In the genomic region with DNA sequence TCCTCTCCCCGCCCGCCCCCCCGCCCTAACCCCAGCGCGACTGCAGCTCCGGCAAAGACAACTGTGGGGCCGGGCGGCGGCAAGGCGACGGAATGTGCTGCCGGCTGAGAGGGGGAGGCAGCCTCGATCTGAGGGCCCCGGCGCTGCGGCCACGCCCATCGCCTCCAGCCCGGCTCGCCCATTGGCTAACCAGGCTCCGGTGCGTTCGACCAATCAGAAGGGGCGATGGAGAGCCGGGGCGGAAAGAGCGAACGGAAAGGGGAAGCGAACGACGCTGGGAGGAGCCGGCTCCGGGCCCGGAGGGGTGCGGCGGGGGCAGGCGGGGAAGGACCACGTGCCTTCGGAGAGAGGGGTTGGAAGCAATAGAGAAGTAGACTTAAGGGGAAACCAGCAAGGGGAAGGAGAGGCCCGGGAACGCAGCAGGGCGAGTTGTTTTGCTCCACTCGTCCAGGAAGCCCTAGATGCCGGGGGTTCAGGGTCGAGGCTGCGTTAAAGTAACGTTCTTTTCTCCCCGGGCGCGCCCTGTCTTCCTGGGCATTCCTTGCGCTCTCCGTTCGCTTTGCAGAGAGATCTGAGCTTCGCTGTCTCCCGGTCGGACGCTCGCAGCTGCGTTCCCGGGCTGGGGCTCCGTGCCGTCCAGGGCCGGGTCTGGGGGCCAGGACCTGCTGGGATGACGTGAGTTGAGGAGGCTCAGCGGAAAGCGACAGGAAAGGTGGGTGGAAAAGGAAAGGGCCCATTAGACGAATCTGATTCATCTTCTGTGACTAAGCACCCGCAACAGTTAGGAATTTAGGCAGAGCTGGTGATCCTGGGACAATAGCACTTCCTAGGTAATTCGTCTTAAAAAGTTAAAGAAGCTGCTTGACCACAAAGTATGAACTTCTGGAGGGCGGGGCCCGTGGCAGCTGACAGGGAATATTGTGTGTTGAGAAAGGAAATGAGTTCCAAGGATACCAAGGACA, we compare ENCODE assay signal across 8 cellular contexts. TPM values are rescaled to one million over a fixed set of nuclear protein-coding genes. Genes with fewer than 3 reads are reported as not detected.
DNase-seq lines count a peak whose midpoint lies in the region; ATAC-seq and TF ChIP-seq lines count a peak whose summit lies in the region.

A gene with protein sequence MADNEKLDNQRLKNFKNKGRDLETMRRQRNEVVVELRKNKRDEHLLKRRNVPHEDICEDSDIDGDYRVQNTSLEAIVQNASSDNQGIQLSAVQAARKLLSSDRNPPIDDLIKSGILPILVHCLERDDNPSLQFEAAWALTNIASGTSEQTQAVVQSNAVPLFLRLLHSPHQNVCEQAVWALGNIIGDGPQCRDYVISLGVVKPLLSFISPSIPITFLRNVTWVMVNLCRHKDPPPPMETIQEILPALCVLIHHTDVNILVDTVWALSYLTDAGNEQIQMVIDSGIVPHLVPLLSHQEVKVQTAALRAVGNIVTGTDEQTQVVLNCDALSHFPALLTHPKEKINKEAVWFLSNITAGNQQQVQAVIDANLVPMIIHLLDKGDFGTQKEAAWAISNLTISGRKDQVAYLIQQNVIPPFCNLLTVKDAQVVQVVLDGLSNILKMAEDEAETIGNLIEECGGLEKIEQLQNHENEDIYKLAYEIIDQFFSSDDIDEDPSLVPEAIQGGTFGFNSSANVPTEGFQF (minus strand): TSS at position 130 of the 962 bp plus-strand sequence. CDS start 289 bp downstream, outside the sequence.

- ATAC-seq in GM19324 (IDR thresholded peaks at IDR 0.05; ENCODE audit: low FRiP score, unreplicated experiment) (peak; percentile 94), HG03469 (IDR thresholded peaks at IDR 0.05; ENCODE audit: unreplicated experiment) (peak; percentile 89), left colon (peak; percentile 92)

- no peaks in the 10 kb centered on the region for H3K9me3 Mint-ChIP-seq in activated CD4-positive, alpha-beta T cell treated with anti-CD3 and anti-CD28 coated beads, Interleukin-2, amount 10 ng/mL, durations not matched to agents 24 days and 14 days

- no peaks in the 10 kb centered on the region for H3K27me3 Mint-ChIP-seq in activated CD4-positive, alpha-beta T cell treated with anti-CD3 and anti-CD28 coated beads, Interleukin-2, amount 10 ng/mL, durations not matched to agents 24 days and 14 days

- peaks cover 34% of the 10 kb centered on the region for H3K36me3 Mint-ChIP-seq in activated CD4-positive, alpha-beta T cell treated with anti-CD3 and anti-CD28 coated beads, Interleukin-2, amount 10 ng/mL, durations not matched to agents 24 days and 14 days (ENCODE audit: low read depth)

- H3K36me3 ChIP-seq in BJ (ENCODE audit: control insufficient read depth, insufficient read depth, low read length): peaks cover 4% of the 10 kb centered on the region; the same call in 1 of the 2 replicates
- no peaks in the 10 kb centered on the region for H3K36me3 ChIP-seq in colonic mucosa

- peaks cover 10% of the 10 kb centered on the region for H3K4me1 ChIP-seq in colonic mucosa

- H3K27ac ChIP-seq in colonic mucosa: peak within 1 kb of the TSS; percentile 96

- peak; percentile 80 for DNase-seq in BJ (ENCODE audit: low read depth)
- DNase-seq in NCI-H526 treated with DMSO at 0.1 percent for 48 hours (lab: John Stamatoyannopoulos, UW): peak; percentile 94
- peak; percentile 99 for DNase-seq in activated CD4-positive, alpha-beta T cell treated with anti-CD3 and anti-CD28 coated beads, Interleukin-2, amount 10 ng/mL, durations not matched to agents 24 days and 14 days
- DNase-seq in colonic mucosa: peak; percentile 98
- peak; percentile 97 to 98 for DNase-seq in left colon
- DNase-seq in stimulated activated CD4-positive, alpha-beta T cell treated with anti-CD3 and anti-CD28 coated beads, Interleukin-1b, Interleukin-23, amount 100 ng/mL, for 48 hours: peak; percentile 97

- TF ChIP-seq CTCF in BJ (IDR thresholded peaks at IDR 0.05; ENCODE audit: insufficient read depth, low read depth, low read length): no peak
- no peak for TF ChIP-seq CTCF in colonic mucosa (IDR thresholded peaks at IDR 0.05)

- peak within 1 kb of the TSS; percentile 100 for H3K27ac Mint-ChIP-seq in activated CD4-positive, alpha-beta T cell treated with anti-CD3 and anti-CD28 coated beads, Interleukin-2, amount 10 ng/mL, durations not matched to agents 24 days and 14 days

- POLR2A ChIA-PET in BJ (lab: Charles Lee): interaction anchor here (0.6 kb wide), 1 partner anchor 352 kb away, joined by 3 read pairs; no protein-coding TSS in a partner anchor

- H3K9me3 ChIP-seq in colonic mucosa: no peaks in the 10 kb centered on the region

- peak within 1 kb of the TSS; percentile 81 to 96 for H3K9ac ChIP-seq in colonic mucosa (ENCODE audit: low read depth in 2 of 2, low read length in 2 of 2)

- H3K4me1 Mint-ChIP-seq in activated CD4-positive, alpha-beta T cell treated with anti-CD3 and anti-CD28 coated beads, Interleukin-2, amount 10 ng/mL, durations not matched to agents 24 days and 14 days: peaks cover 52% of the 10 kb centered on the region

- intact Hi-C loops in activated CD4-positive, alpha-beta T cell treated with anti-CD3 and anti-CD28 coated beads, Interleukin-2, amount 10 ng/mL, durations not matched to agents 24 days and 14 days (cut with micrococcal nuclease): loop anchor here (1.0 to 5.0 kb wide), 6 partner anchors 116 to 656 kb away; partner anchors contain the start of genes IFT80, NMD3, SMC4 and TRIM59
- intact Hi-C loops in colonic mucosa (cut with DNase I): loop anchor here (10.0 kb wide), 1 partner anchor 659 kb away; the partner anchor contains the start of gene NMD3
- intact Hi-C loops in left colon (cut with DNase I, micrococcal nuclease): no loop called here

- peak within 1 kb of the TSS; percentile 100 for H3K4me3 Mint-ChIP-seq in activated CD4-positive, alpha-beta T cell treated with anti-CD3 and anti-CD28 coated beads, Interleukin-2, amount 10 ng/mL, durations not matched to agents 24 days and 14 days

- no peaks in the 10 kb centered on the region for H3K27me3 ChIP-seq in BJ (ENCODE audit: control insufficient read depth, insufficient read depth, low read length)
- no peaks in the 10 kb centered on the region for H3K27me3 ChIP-seq in colonic mucosa

- CTCF ChIA-PET in BJ (lab: Yijun Ruan, JAX): no interaction called here

- peak within 1 kb of the TSS; percentile 73 for H3K4me3 ChIP-seq in BJ (ENCODE audit: low read depth, low read length)
- H3K4me3 ChIP-seq in colonic mucosa: peak within 1 kb of the TSS; percentile 70

RNA-seq across cellular contexts. Expression of the gene that starts here (rescaled TPM):
- 9.8 and 20.7 TPM in 2 replicates for polyA plus RNA-seq in BJ (2011; rRNA removed)
- 26.9 and 28.1 TPM in 2 replicates for polyA minus RNA-seq in BJ (2011; rRNA and poly(A)+ RNA removed)
- total RNA-seq in activated CD4-positive, alpha-beta T cell treated with anti-CD3 and anti-CD28 coated beads, Interleukin-2, amount 10 ng/mL, durations not matched to agents 24 days and 14 days: 72.5 and 75.9 TPM in 2 replicates
- total RNA-seq in colonic mucosa: 10 to 100 TPM; 41.6 to 60.6 TPM
- 10 to 100 TPM; 49.3 to 60.1 TPM for total RNA-seq in left colon

Comparison
In these comparisons a context has a peak if more than half of its experiments do, and no peak if none do; other contexts are left out.
1. Peak in every context shown above with its lines: DNase-seq, ATAC-seq, H3K4me3 ChIP-seq and H3K27ac ChIP-seq.
2. intact Hi-C loops: an anchor here in activated CD4-positive, alpha-beta T cell treated with anti-CD3 and anti-CD28 coated beads, Interleukin-2, amount 10 ng/mL, durations not matched to agents 24 days and 14 days (1.0 to 5.0 kb wide) and colonic mucosa (10.0 kb wide); none called in left colon.